ENCODE assay signal across 1 cellular context in the genomic region with DNA sequence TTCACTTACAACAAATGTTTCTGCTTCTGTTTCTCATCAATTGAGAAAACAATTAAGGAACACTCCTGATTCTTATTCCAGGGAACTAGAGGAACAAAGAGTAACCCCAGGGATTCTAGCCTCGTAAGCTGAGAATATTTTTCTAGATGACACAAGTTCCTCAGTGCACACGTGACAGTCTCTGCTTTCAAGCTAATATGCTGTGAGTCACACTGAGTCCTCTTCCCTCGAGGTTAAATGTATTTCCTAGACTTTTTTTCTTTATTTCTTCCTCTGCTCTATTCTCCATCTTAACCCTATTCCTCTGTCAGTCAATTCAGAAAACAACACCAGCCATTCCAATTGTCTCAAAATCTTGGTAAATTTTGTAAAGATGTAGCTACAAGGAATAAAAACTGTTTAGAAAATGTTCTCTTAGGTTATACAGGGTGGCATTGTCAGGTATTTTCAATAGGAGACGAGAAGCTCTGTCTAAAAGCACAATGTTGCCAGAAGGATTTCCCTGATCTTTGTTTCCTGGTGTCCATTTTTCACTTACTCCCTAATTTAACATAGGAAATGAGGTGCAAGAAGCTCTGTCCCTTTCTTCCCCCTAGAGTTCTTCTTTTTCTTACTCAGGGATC.
TF ChIP-seq lines count a peak whose summit lies in the region.

No MANE protein-coding gene starts in this region.

TF ChIP-seq in GM23338, 12 proteins besides CTCF, POLR2A, EP300 and RAD21 (continued from another document):
- TF ChIP-seq, protein P1, sequence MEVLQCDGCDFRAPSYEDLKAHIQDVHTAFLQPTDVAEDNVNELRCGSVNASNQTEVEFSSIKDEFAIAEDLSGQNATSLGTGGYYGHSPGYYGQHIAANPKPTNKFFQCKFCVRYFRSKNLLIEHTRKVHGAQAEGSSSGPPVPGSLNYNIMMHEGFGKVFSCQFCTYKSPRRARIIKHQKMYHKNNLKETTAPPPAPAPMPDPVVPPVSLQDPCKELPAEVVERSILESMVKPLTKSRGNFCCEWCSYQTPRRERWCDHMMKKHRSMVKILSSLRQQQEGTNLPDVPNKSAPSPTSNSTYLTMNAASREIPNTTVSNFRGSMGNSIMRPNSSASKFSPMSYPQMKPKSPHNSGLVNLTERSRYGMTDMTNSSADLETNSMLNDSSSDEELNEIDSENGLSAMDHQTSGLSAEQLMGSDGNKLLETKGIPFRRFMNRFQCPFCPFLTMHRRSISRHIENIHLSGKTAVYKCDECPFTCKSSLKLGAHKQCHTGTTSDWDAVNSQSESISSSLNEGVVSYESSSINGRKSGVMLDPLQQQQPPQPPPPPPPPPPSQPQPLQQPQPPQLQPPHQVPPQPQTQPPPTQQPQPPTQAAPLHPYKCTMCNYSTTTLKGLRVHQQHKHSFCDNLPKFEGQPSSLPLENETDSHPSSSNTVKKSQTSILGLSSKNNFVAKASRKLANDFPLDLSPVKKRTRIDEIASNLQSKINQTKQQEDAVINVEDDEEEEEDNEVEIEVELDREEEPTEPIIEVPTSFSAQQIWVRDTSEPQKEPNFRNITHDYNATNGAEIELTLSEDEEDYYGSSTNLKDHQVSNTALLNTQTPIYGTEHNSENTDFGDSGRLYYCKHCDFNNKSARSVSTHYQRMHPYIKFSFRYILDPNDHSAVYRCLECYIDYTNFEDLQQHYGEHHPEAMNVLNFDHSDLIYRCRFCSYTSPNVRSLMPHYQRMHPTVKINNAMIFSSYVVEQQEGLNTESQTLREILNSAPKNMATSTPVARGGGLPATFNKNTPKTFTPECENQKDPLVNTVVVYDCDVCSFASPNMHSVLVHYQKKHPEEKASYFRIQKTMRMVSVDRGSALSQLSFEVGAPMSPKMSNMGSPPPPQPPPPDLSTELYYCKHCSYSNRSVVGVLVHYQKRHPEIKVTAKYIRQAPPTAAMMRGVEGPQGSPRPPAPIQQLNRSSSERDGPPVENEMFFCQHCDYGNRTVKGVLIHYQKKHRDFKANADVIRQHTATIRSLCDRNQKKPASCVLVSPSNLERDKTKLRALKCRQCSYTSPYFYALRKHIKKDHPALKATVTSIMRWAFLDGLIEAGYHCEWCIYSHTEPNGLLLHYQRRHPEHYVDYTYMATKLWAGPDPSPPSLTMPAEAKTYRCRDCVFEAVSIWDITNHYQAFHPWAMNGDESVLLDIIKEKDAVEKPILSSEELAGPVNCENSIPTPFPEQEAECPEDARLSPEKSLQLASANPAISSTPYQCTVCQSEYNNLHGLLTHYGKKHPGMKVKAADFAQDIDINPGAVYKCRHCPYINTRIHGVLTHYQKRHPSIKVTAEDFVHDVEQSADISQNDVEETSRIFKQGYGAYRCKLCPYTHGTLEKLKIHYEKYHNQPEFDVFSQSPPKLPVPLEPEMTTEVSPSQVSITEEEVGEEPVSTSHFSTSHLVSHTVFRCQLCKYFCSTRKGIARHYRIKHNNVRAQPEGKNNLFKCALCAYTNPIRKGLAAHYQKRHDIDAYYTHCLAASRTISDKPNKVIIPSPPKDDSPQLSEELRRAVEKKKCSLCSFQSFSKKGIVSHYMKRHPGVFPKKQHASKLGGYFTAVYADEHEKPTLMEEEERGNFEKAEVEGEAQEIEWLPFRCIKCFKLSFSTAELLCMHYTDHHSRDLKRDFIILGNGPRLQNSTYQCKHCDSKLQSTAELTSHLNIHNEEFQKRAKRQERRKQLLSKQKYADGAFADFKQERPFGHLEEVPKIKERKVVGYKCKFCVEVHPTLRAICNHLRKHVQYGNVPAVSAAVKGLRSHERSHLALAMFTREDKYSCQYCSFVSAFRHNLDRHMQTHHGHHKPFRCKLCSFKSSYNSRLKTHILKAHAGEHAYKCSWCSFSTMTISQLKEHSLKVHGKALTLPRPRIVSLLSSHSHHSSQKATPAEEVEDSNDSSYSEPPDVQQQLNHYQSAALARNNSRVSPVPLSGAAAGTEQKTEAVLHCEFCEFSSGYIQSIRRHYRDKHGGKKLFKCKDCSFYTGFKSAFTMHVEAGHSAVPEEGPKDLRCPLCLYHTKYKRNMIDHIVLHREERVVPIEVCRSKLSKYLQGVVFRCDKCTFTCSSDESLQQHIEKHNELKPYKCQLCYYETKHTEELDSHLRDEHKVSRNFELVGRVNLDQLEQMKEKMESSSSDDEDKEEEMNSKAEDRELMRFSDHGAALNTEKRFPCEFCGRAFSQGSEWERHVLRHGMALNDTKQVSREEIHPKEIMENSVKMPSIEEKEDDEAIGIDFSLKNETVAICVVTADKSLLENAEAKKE (CRISPR knock-in tag; IDR thresholded peaks at IDR 0.05): no peak
- TF ChIP-seq EZH2phosphoT487 (IDR thresholded peaks at IDR 0.05; ENCODE audit: unreplicated experiment): no peak
- no peak for TF ChIP-seq POLR2AphosphoS5 (IDR thresholded peaks at IDR 0.05; ENCODE audit: low read depth)
- no peak for TF ChIP-seq EZH2 (IDR thresholded peaks at IDR 0.05; ENCODE audit: low read depth, unreplicated experiment)
- no peak for TF ChIP-seq ETS1 (IDR thresholded peaks at IDR 0.05)
